In genomic region chr7:2517004-2517403, GRCh38 we compare ENCODE assay signal across 11 cellular contexts. TPM values are rescaled to one million over a fixed set of nuclear protein-coding genes. Genes with fewer than 3 reads are reported as not detected.
DNase-seq lines count a peak whose midpoint lies in the region; ATAC-seq and TF ChIP-seq lines count a peak whose summit lies in the region.
"Had no signal": no experiment of that assay in that cellular context is flagged by ENCODE, and none has a peak within 500 bp of the region (broad histone marks: within the 10 kb centered on the region; RNA-seq: fewer than 3 reads in every experiment).

No MANE protein-coding gene starts in this region.

- H3K4me3 Mint-ChIP-seq in GM23338 (no peak overlapping the region; the same call in 2 of the 3 replicates), T-cell (no peak overlapping the region), type B pancreatic cell (peak overlapping the region; percentile 80), immature natural killer cell (no peak overlapping the region)

- POLR2A ChIA-PET in T-cell (lab: Charles Lee), result no interaction called here

- peaks cover 9% of the 10 kb centered on the region; the same call in 1 of the 2 replicates for H3K9me2 ChIP-seq in GM23338 (ENCODE audit: insufficient read depth)

- no peaks in the 10 kb centered on the region for H3K36me3 ChIP-seq in GM23338 (ENCODE audit: insufficient read depth)
- H3K36me3 ChIP-seq: sigmoid colon had no signal

- H3K27me3 Mint-ChIP-seq in GM23338 (ENCODE audit: insufficient read depth, low read depth, poor library complexity) (peaks cover 38% of the 10 kb centered on the region), T-cell (no peaks in the 10 kb centered on the region), type B pancreatic cell (peaks cover 25% of the 10 kb centered on the region), immature natural killer cell (ENCODE audit: low read depth in 3 of 3) (peaks cover 10 to 25% (median 20%) of the 10 kb centered on the region in 3 donors)

- H3K4me1 Mint-ChIP-seq in GM23338 (peaks cover 34% of the 10 kb centered on the region), T-cell (peaks cover 31 to 39% (median 38%) of the 10 kb centered on the region in 3 donors), type B pancreatic cell (ENCODE audit: unreplicated experiment) (peaks cover 30% of the 10 kb centered on the region), immature natural killer cell (peaks cover 29 to 36% of the 10 kb centered on the region in 2 donors)

- no peaks in the 10 kb centered on the region; the same call in 1 of the 2 replicates for H3F3A ChIP-seq in GM23338 (replicated peaks; ENCODE audit: low read depth)

- H3K36me3 Mint-ChIP-seq in GM23338 (ENCODE audit: low read depth) (no peaks in the 10 kb centered on the region), T-cell (peaks cover 8% of the 10 kb centered on the region), type B pancreatic cell (no peaks in the 10 kb centered on the region), immature natural killer cell (peaks cover 0 to 4% (median 0%) of the 10 kb centered on the region in 3 donors)

- H3K9me3 Mint-ChIP-seq in GM23338 (no peaks in the 10 kb centered on the region), T-cell (no peaks in the 10 kb centered on the region), type B pancreatic cell (no peaks in the 10 kb centered on the region), immature natural killer cell (no peaks in the 10 kb centered on the region)

- CTCF ChIA-PET in T-cell (lab: Charles Lee), result no interaction called here

- no peaks in the 10 kb centered on the region; the same call in 1 of the 2 replicates for H4K20me1 ChIP-seq in GM23338 (replicated peaks; ENCODE audit: insufficient read depth)

- no peak for ATAC-seq in GM23338
- no peak for ATAC-seq in T-cell (replicated peaks in 1 of 4)
- no peak for ATAC-seq in HG03108 (IDR thresholded peaks at IDR 0.05; ENCODE audit: unreplicated experiment)

- no peak overlapping the region for H3K27ac ChIP-seq in GM23338 (ENCODE audit: low read depth)
- H3K27ac ChIP-seq: dorsolateral prefrontal cortex had no signal

- H3K79me2 ChIP-seq in GM23338 (replicated peaks; ENCODE audit: insufficient read depth), result peaks cover 13% of the 10 kb centered on the region

- no peak overlapping the region for H3K27ac Mint-ChIP-seq in GM23338
- peak overlapping the region; percentile 11 to 81 for H3K27ac Mint-ChIP-seq in T-cell
- H3K27ac Mint-ChIP-seq in type B pancreatic cell, result no peak overlapping the region
- H3K27ac Mint-ChIP-seq in immature natural killer cell, result no peak overlapping the region

- H3K27me3 ChIP-seq in GM23338 (ENCODE audit: insufficient read depth), result peaks cover 28% of the 10 kb centered on the region

- H3K4me1 ChIP-seq in GM23338 (ENCODE audit: insufficient read depth), result peaks cover 31% of the 10 kb centered on the region

- TF ChIP-seq CTCF in GM23338 (conservative IDR thresholded peaks at IDR 0.05; ENCODE audit: low read depth in 2 of 2) (no peak; a peak in 1 of 4 replicates), fibroblast of villous mesenchyme (IDR thresholded peaks at IDR 0.05; ENCODE audit: insufficient read depth, low read depth, low read length) (no peak), type B pancreatic cell (conservative IDR thresholded peaks at IDR 0.05) (no peak)

- no peak overlapping the region for H3K4me3 ChIP-seq in GM23338
- H3K4me3 ChIP-seq in fibroblast of villous mesenchyme (ENCODE audit: low read depth, low read length), result no peak overlapping the region
- H3K4me3 ChIP-seq: dorsolateral prefrontal cortex, sigmoid colon had no signal

- H3K4me2 ChIP-seq in GM23338, result peak overlapping the region; percentile 88; the same call in 1 of the 2 replicates

- no peak overlapping the region for H2AFZ ChIP-seq in GM23338

- DNase-seq in GM23338 (ENCODE audit: low spot score) (peak; percentile 49), T-cell (no peak), fibroblast of villous mesenchyme (ENCODE audit: low read depth) (peak; percentile 64), type B pancreatic cell (ENCODE audit: extremely low spot score, unreplicated experiment) (no peak), NCI-H526 (lab: John Stamatoyannopoulos, UW) (no peak), immature natural killer cell (no peak)
- DNase-seq: activated T-cell treated with anti-CD3 and anti-CD28 coated beads, Interleukin-2, amount 50 U/mL, for 1 hour; dorsolateral prefrontal cortex; NCI-H2029; sigmoid colon had no signal

TF ChIP-seq in GM23338, 12 proteins besides CTCF, POLR2A, EP300 and RAD21 (continues in another document):
- TF ChIP-seq EZH2 (IDR thresholded peaks at IDR 0.05; ENCODE audit: low read depth, unreplicated experiment), result no peak
- TF ChIP-seq EZH2phosphoT487 (IDR thresholded peaks at IDR 0.05; ENCODE audit: unreplicated experiment), result no peak
- TF ChIP-seq ZNF114 (CRISPR knock-in tag; IDR thresholded peaks at IDR 0.05), result no peak
- TF ChIP-seq REST (IDR thresholded peaks at IDR 0.05; ENCODE audit: unreplicated experiment), result no peak

RNA-seq across cellular contexts. Expression of gene LFNG, which starts 2.6 kb away (rescaled TPM):
- total RNA-seq in GM23338 (2014; rRNA removed; shearing (Covaris generic)), result 24.5 and 35.4 TPM in 2 replicates
- polyA plus RNA-seq in GM23338 (2016; fragmentation: Nextera tagmentation; extraction: Ambion mirVana) (1.7 and 3.2 TPM in 2 replicates), immature natural killer cell (1 to 10 TPM; 2.2 to 2.6 (median 2.3) TPM)
- total RNA-seq in T-cell (100 to 1,000 TPM; 110 to 198 (median 182) TPM), fibroblast of villous mesenchyme (7.4 and 10.8 TPM in 2 replicates), type B pancreatic cell (ENCODE audit: low replicate concordance) (5.0 and 15.3 TPM in 2 replicates)

RNA-seq across cellular contexts. Expression of gene BRAT1, which starts 38.3 kb away (rescaled TPM):
- total RNA-seq in GM23338 (2014; rRNA removed; shearing (Covaris generic)), result 65.6 and 76.8 TPM in 2 replicates
- polyA plus RNA-seq in GM23338 (2016; fragmentation: Nextera tagmentation; extraction: Ambion mirVana) (29.8 and 32.5 TPM in 2 replicates), immature natural killer cell (10 to 100 TPM; 15.0 to 42.4 (median 19.2) TPM)
- total RNA-seq in T-cell (10 to 100 TPM; 23.6 to 46.2 (median 43.1) TPM), fibroblast of villous mesenchyme (23.3 and 27.7 TPM in 2 replicates), type B pancreatic cell (ENCODE audit: low replicate concordance) (25.2 and 40.3 TPM in 2 replicates)

RNA-seq across cellular contexts. Expression of gene GRIFIN, which starts 40.8 kb away (rescaled TPM):
- not detected in 2 replicates for total RNA-seq in GM23338 (2014; rRNA removed; shearing (Covaris generic))
- polyA plus RNA-seq in GM23338 (2016; fragmentation: Nextera tagmentation; extraction: Ambion mirVana) (not detected in 2 replicates), immature natural killer cell (not detected)
- total RNA-seq in T-cell (not detected), fibroblast of villous mesenchyme (not detected in 2 replicates), type B pancreatic cell (ENCODE audit: low replicate concordance) (not detected in 2 replicates)
- total RNA-seq: dorsolateral prefrontal cortex, sigmoid colon had no signal
- polyA plus RNA-seq: sigmoid colon had no signal

RNA-seq across cellular contexts. Expression of gene IQCE, which starts 41.8 kb away (rescaled TPM):
- total RNA-seq in GM23338 (2014; rRNA removed; shearing (Covaris generic)), result 5.0 and 6.5 TPM in 2 replicates
- polyA plus RNA-seq in GM23338 (2016; fragmentation: Nextera tagmentation; extraction: Ambion mirVana) (5.9 and 7.7 TPM in 2 replicates), immature natural killer cell (1 to 10 TPM in 2 of 3 donors, not detected in 1; 1.9 to 4.2 TPM)
- total RNA-seq in T-cell (10 to 100 TPM in 1 of 5 donors, 1 to 10 TPM in 4; 4.5 to 11.7 (median 8.0) TPM), fibroblast of villous mesenchyme (13.2 and 13.4 TPM in 2 replicates), type B pancreatic cell (ENCODE audit: low replicate concordance) (25.7 and 35.2 TPM in 2 replicates)

Comparison
In these comparisons a context has a peak if more than half of its experiments do, and no peak if none do; other contexts are left out.
1. DNase-seq: peak in GM23338 (single experiment) and fibroblast of villous mesenchyme (single experiment); none in T-cell (0 of 34), type B pancreatic cell (single experiment), NCI-H526 (0 of 2) and immature natural killer cell (0 of 3).
2. H3K27ac Mint-ChIP-seq: peak in T-cell (2 of 2); none in GM23338 (single experiment), type B pancreatic cell (single experiment) and immature natural killer cell (0 of 6).